18 cellular contexts compared by ENCODE assay signal in the genomic region with DNA sequence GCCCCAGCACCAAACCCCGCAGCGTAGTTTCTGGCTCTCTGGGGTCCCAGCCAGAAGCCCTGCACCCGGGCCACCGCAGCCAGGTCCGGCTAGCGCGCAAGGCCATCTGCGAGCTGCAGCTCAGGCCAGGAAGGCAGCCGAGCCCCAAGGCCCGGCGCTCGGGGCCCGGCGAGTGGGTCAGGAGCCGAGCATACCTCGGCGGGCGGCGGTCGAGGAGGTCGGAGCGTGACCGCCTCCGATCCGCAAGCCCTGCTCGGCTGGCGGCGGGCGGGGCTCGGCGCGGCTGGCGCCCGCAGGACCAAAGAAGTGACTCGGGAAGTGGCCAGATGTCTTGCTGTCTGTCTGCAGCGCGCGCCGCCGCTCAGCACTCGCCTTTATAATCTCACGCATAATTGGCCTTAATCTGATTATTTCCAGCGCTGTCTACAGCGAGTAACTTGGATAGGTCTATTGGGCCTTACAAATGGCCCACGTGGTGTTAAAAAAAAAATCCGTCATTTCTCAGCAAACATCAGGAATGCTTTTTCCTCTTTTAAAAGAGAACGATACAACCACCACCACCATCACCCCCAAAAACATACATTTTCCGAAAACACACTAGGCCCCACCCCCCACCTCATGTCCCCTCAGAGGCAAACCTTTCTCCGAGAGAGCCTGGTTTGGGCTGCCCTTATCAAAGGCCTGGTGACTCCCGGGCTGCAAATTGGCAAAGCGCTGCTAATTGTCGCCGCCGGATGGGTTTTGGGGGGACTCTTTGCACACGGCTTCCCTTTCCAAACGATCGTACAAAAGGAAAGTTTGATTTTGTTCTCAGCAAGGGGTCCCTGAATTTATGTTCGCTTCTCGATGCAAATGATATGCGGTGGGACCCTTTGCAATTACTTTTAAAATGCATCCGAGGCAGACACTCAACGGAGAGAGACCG. TPM values are rescaled to one million over a fixed set of nuclear protein-coding genes. Genes with fewer than 3 reads are reported as not detected.
DNase-seq lines count a peak whose midpoint lies in the region; ATAC-seq and TF ChIP-seq lines count a peak whose summit lies in the region.
"Had no signal": no experiment of that assay in that cellular context is flagged by ENCODE, and none has a peak within 500 bp of the region (broad histone marks: within the 10 kb centered on the region; RNA-seq: fewer than 3 reads in every experiment).

A gene (minus strand): TSS at position 349 of the 925 bp plus-strand sequence. CDS start 649 bp downstream, outside the sequence.

- WGBS in right cardiac atrium, result 3% methylated on average over 63 of the region's 63 CpGs

- ATAC-seq in right cardiac atrium (no peak), Right ventricle myocardium superior (ENCODE audit: poor library complexity) (no peak), WTC11 (peak; percentile 1; the same call in 1 of the 2 replicates), mucosa of descending colon (peak; percentile 5), upper lobe of right lung (peak; percentile 4), GM19035 (IDR thresholded peaks at IDR 0.05; ENCODE audit: unreplicated experiment) (no peak)
- ATAC-seq: body of pancreas, heart left ventricle had no signal

- peak within 1 kb of the TSS; percentile 75 for H3K4me3 Mint-ChIP-seq in WTC11
- H3K4me3 Mint-ChIP-seq: T-helper 1 cell treated with Interleukin-12 subunit alpha and Interleukin-12 subunit beta and Interleukin-4 antibody, amounts not matched to agents 30 μg/mL and 1 μg/mL, for 36 hours had no signal

- peaks cover 32% of the 10 kb centered on the region for H3K4me1 Mint-ChIP-seq in WTC11

- TF ChIP-seq CTCF in WTC11 (IDR thresholded peaks at IDR 0.05), result no peak
- TF ChIP-seq CTCF in mucosa of descending colon (IDR thresholded peaks at IDR 0.05), result no peak
- no peak for TF ChIP-seq CTCF in upper lobe of right lung (IDR thresholded peaks at IDR 0.05)

- DNase-seq in right cardiac atrium (no peak), Right ventricle myocardium superior (no peak), WTC11 (ENCODE audit: low spot score) (peak; percentile 32), mucosa of descending colon (no peak), upper lobe of right lung (no peak), G401 (ENCODE audit: low spot score) (no peak), activated gamma-delta T cell treated with Interleukin-2 at 50 U/mL for 16 hours (no peak)
- DNase-seq: body of pancreas; GF-D8; heart left ventricle; NCI-H2171; PC-9; stimulated activated CD4-positive, alpha-beta T cell treated with anti-CD3 and anti-CD28 coated beads, Interleukin-4, amount 100 ng/mL, for 24 hours; stimulated activated naive CD4-positive, alpha-beta T cell treated with Interleukin-2 at 50 U/mL for 16 hours had no signal

- H3K4me1 ChIP-seq in right cardiac atrium (ENCODE audit: control insufficient read depth, insufficient read depth, low read length) (peaks cover 5% of the 10 kb centered on the region), mucosa of descending colon (ENCODE audit: low read depth) (peaks cover 4% of the 10 kb centered on the region), upper lobe of right lung (peaks cover 9% of the 10 kb centered on the region)

- CTCF ChIA-PET in WTC11 (lab: Charles Lee), result interaction anchor here (0.7 to 2.7 kb wide), 7 partner anchors 9 to 395 kb away, joined by 3 to 36 read pairs (median 3); no protein-coding TSS in a partner anchor

- H3K27me3 ChIP-seq in right cardiac atrium (ENCODE audit: control insufficient read depth, insufficient read depth) (peaks cover 4% of the 10 kb centered on the region), upper lobe of right lung (peaks cover 90% of the 10 kb centered on the region)

- H3K4me3 ChIP-seq in right cardiac atrium (ENCODE audit: low read length) (peak within 1 kb of the TSS; percentile 26), mucosa of descending colon (no peak within 1 kb of the TSS), upper lobe of right lung (no peak within 1 kb of the TSS)
- H3K4me3 ChIP-seq: body of pancreas, PC-9 had no signal

- no peak within 1 kb of the TSS for H3K27ac ChIP-seq in right cardiac atrium (ENCODE audit: low read length)
- no peak within 1 kb of the TSS for H3K27ac ChIP-seq in upper lobe of right lung
- H3K27ac ChIP-seq: body of pancreas, heart left ventricle, PC-9 had no signal

- no peaks in the 10 kb centered on the region for H3K9me3 ChIP-seq in right cardiac atrium (ENCODE audit: control insufficient read depth, low read length)
- H3K9me3 ChIP-seq in mucosa of descending colon, result no peaks in the 10 kb centered on the region
- no peaks in the 10 kb centered on the region for H3K9me3 ChIP-seq in upper lobe of right lung
- H3K9me3 ChIP-seq: body of pancreas, heart left ventricle had no signal

- in situ Hi-C loops in G401 (cut with HindIII; ENCODE audit: low sequenced_read_pairs), result no loop called here

- H3K36me3 ChIP-seq in mucosa of descending colon (ENCODE audit: low read depth) (no peaks in the 10 kb centered on the region), upper lobe of right lung (no peaks in the 10 kb centered on the region)
- H3K36me3 ChIP-seq: heart left ventricle had no signal

- peaks cover 99% of the 10 kb centered on the region for H3K27me3 Mint-ChIP-seq in WTC11 (ENCODE audit: low read depth)

- no peak within 1 kb of the TSS for H3K27ac Mint-ChIP-seq in WTC11
- H3K27ac Mint-ChIP-seq: activated T-helper 2 cell treated with anti-CD3 and anti-CD28 coated beads, Interferon-gamma antibody, Interleukin-2, Interleukin-4, amounts not matched to agents 10 μg/mL and 5 μg/mL and 100 μg/mL, durations not matched to agents 14 hours and 24 hours and 36 hours; T-helper 1 cell treated with Interleukin-12 subunit alpha and Interleukin-12 subunit beta and Interleukin-4 antibody, amounts not matched to agents 30 μg/mL and 1 μg/mL, for 36 hours had no signal

- intact Hi-C loops in right cardiac atrium (cut with DNase I), result no loop called here
- intact Hi-C loops in Right ventricle myocardium superior (cut with DNase I), result no loop called here
- intact Hi-C loops in mucosa of descending colon (cut with DNase I, micrococcal nuclease), result no loop called here
- intact Hi-C loops in upper lobe of right lung (cut with DNase I), result no loop called here

- H3K9me3 Mint-ChIP-seq in WTC11, result no peaks in the 10 kb centered on the region
- H3K9me3 Mint-ChIP-seq: activated T-helper 2 cell treated with anti-CD3 and anti-CD28 coated beads, Interferon-gamma antibody, Interleukin-2, Interleukin-4, amounts not matched to agents 10 μg/mL and 5 μg/mL and 100 μg/mL, durations not matched to agents 14 hours and 24 hours and 36 hours; T-helper 1 cell treated with Interleukin-12 subunit alpha and Interleukin-12 subunit beta and Interleukin-4 antibody, amounts not matched to agents 30 μg/mL and 1 μg/mL, for 36 hours had no signal

- no peaks in the 10 kb centered on the region for H3K36me3 Mint-ChIP-seq in WTC11

- POLR2A ChIA-PET in WTC11 (lab: Charles Lee), result no interaction called here

TF ChIP-seq in WTC11, 78 proteins besides CTCF, POLR2A, EP300 and RAD21 (continues in another document):
- no peak for TF ChIP-seq ZNF219 (CRISPR knock-in tag; IDR thresholded peaks at IDR 0.05; ENCODE audit: borderline replicate concordance)
- TF ChIP-seq FOXP1 (CRISPR knock-in tag; IDR thresholded peaks at IDR 0.05; ENCODE audit: borderline replicate concordance), result no peak
- TF ChIP-seq, protein P1, sequence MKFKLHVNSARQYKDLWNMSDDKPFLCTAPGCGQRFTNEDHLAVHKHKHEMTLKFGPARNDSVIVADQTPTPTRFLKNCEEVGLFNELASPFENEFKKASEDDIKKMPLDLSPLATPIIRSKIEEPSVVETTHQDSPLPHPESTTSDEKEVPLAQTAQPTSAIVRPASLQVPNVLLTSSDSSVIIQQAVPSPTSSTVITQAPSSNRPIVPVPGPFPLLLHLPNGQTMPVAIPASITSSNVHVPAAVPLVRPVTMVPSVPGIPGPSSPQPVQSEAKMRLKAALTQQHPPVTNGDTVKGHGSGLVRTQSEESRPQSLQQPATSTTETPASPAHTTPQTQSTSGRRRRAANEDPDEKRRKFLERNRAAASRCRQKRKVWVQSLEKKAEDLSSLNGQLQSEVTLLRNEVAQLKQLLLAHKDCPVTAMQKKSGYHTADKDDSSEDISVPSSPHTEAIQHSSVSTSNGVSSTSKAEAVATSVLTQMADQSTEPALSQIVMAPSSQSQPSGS (CRISPR knock-in tag; IDR thresholded peaks at IDR 0.05; ENCODE audit: borderline replicate concordance, low read depth), result no peak
- TF ChIP-seq, protein P2, sequence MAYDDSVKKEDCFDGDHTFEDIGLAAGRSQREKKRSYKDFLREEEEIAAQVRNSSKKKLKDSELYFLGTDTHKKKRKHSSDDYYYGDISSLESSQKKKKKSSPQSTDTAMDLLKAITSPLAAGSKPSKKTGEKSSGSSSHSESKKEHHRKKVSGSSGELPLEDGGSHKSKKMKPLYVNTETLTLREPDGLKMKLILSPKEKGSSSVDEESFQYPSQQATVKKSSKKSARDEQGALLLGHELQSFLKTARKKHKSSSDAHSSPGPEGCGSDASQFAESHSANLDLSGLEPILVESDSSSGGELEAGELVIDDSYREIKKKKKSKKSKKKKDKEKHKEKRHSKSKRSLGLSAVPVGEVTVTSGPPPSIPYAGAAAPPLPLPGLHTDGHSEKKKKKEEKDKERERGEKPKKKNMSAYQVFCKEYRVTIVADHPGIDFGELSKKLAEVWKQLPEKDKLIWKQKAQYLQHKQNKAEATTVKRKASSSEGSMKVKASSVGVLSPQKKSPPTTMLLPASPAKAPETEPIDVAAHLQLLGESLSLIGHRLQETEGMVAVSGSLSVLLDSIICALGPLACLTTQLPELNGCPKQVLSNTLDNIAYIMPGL (CRISPR knock-in tag; IDR thresholded peaks at IDR 0.05), result no peak
- TF ChIP-seq, protein P3, sequence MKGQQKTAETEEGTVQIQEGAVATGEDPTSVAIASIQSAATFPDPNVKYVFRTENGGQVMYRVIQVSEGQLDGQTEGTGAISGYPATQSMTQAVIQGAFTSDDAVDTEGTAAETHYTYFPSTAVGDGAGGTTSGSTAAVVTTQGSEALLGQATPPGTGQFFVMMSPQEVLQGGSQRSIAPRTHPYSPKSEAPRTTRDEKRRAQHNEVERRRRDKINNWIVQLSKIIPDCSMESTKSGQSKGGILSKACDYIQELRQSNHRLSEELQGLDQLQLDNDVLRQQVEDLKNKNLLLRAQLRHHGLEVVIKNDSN (CRISPR knock-in tag; IDR thresholded peaks at IDR 0.05), result no peak
- TF ChIP-seq, protein P4, sequence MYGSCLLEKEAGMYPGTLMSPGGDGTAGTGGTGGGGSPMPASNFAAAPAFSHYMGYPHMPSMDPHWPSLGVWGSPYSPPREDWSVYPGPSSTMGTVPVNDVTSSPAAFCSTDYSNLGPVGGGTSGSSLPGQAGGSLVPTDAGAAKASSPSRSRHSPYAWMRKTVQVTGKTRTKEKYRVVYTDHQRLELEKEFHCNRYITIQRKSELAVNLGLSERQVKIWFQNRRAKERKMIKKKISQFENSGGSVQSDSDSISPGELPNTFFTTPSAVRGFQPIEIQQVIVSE (CRISPR knock-in tag; IDR thresholded peaks at IDR 0.05; ENCODE audit: borderline replicate concordance), result no peak
- TF ChIP-seq ZNF416 (CRISPR knock-in tag; IDR thresholded peaks at IDR 0.05), result no peak
- TF ChIP-seq JUN (CRISPR knock-in tag; IDR thresholded peaks at IDR 0.05), result no peak

RNA-seq across cellular contexts. Expression of the gene that starts here (rescaled TPM):
- total RNA-seq in right cardiac atrium (not detected), Right ventricle myocardium superior (not detected), WTC11 (2021) (not detected in 3 replicates), mucosa of descending colon (under 1 TPM; 0.10 to 0.35 (median 0.22) TPM), upper lobe of right lung (not detected)
- not detected for polyA plus RNA-seq in right cardiac atrium
- 0.03 and 0.86 TPM in 2 replicates for total RNA-seq in G401 (2014; rRNA removed; shearing (Covaris generic))
- total RNA-seq: activated T-helper 2 cell treated with anti-CD3 and anti-CD28 coated beads, Interferon-gamma antibody, Interleukin-2, Interleukin-4, amounts not matched to agents 10 μg/mL and 5 μg/mL and 100 μg/mL, durations not matched to agents 14 hours and 24 hours and 36 hours; body of pancreas; heart left ventricle; lung microvascular endothelial cell; PC-9 had no signal
- polyA plus RNA-seq: heart left ventricle had no signal

Comparison
In these comparisons a context has a peak if more than half of its experiments do, and no peak if none do; other contexts are left out.
1. Peak in DNase-seq and ATAC-seq in WTC11; RNA of the gene not detected or under 1 TPM.
2. Peak in ATAC-seq in mucosa of descending colon; RNA of the gene not detected or under 1 TPM.
3. Peak in ATAC-seq in upper lobe of right lung; RNA of the gene not detected or under 1 TPM.